In genomic region chr3:189286188-189286587, GRCh38 we compare ENCODE assay signal across 22 cellular contexts.
DNase-seq lines count a peak whose midpoint lies in the region; ATAC-seq and TF ChIP-seq lines count a peak whose summit lies in the region.
"Had no signal": no experiment of that assay in that cellular context is flagged by ENCODE, and none has a peak within 500 bp of the region (broad histone marks: within the 10 kb centered on the region; RNA-seq: fewer than 3 reads in every experiment).

No MANE protein-coding gene starts in this region.

- no peaks in the 10 kb centered on the region for H3F3A ChIP-seq in GM23338 (replicated peaks; ENCODE audit: low read depth)

- no peaks in the 10 kb centered on the region for H4K20me1 ChIP-seq in GM23338 (replicated peaks; ENCODE audit: insufficient read depth)

- no peaks in the 10 kb centered on the region for H3K36me3 Mint-ChIP-seq in activated naive CD8-positive, alpha-beta T cell treated with anti-CD3 and anti-CD28 coated beads, Interleukin-2, amount 10 ng/mL, durations not matched to agents 7 days and 5 days
- H3K36me3 Mint-ChIP-seq in activated naive CD8-positive, alpha-beta T cell treated with anti-CD3 and anti-CD28 coated beads for 36 hours, result peaks cover 3% of the 10 kb centered on the region
- no peaks in the 10 kb centered on the region for H3K36me3 Mint-ChIP-seq in GM23338 (ENCODE audit: low read depth)

- no peaks in the 10 kb centered on the region for H3K9me2 ChIP-seq in GM23338 (ENCODE audit: insufficient read depth)

- H3K4me3 ChIP-seq in SK-N-MC, result no peak overlapping the region
- no peak overlapping the region for H3K4me3 ChIP-seq in GM23338
- H3K4me3 ChIP-seq: ascending aorta, psoas muscle, smooth muscle cell had no signal

- no peak overlapping the region for H3K9ac ChIP-seq in SK-N-MC (ENCODE audit: insufficient read length)

- no peak overlapping the region for H3K4me3 Mint-ChIP-seq in activated naive CD8-positive, alpha-beta T cell treated with anti-CD3 and anti-CD28 coated beads, Interleukin-2, amount 10 ng/mL, durations not matched to agents 7 days and 5 days
- no peak overlapping the region for H3K4me3 Mint-ChIP-seq in activated naive CD8-positive, alpha-beta T cell treated with anti-CD3 and anti-CD28 coated beads for 36 hours
- H3K4me3 Mint-ChIP-seq in GM23338, result no peak overlapping the region
- H3K4me3 Mint-ChIP-seq: nephron had no signal

- no peak overlapping the region for H3K4me2 ChIP-seq in GM23338
- H3K4me2 ChIP-seq: smooth muscle cell had no signal

- no peak for TF ChIP-seq CTCF in GM23338 (conservative IDR thresholded peaks at IDR 0.05; ENCODE audit: low read depth in 2 of 2)

- H2AFZ ChIP-seq in GM23338, result no peak overlapping the region

- no peaks in the 10 kb centered on the region for H3K9me3 ChIP-seq in SK-N-MC (ENCODE audit: low read depth, low read length)
- H3K9me3 ChIP-seq: ascending aorta, psoas muscle had no signal

- no peaks in the 10 kb centered on the region for H3K36me3 ChIP-seq in SK-N-MC (ENCODE audit: insufficient read depth, low read length)
- no peaks in the 10 kb centered on the region for H3K36me3 ChIP-seq in GM23338 (ENCODE audit: insufficient read depth)
- H3K36me3 ChIP-seq: ascending aorta had no signal

- no peaks in the 10 kb centered on the region for H3K79me2 ChIP-seq in GM23338 (replicated peaks; ENCODE audit: insufficient read depth)

- no peaks in the 10 kb centered on the region for H3K27me3 ChIP-seq in GM23338 (ENCODE audit: insufficient read depth)
- H3K27me3 ChIP-seq: ascending aorta had no signal

- peaks cover 14% of the 10 kb centered on the region for H3K4me1 Mint-ChIP-seq in activated naive CD8-positive, alpha-beta T cell treated with anti-CD3 and anti-CD28 coated beads, Interleukin-2, amount 10 ng/mL, durations not matched to agents 7 days and 5 days
- H3K4me1 Mint-ChIP-seq in activated naive CD8-positive, alpha-beta T cell treated with anti-CD3 and anti-CD28 coated beads for 36 hours, result peaks cover 30% of the 10 kb centered on the region
- peaks cover 10% of the 10 kb centered on the region for H3K4me1 Mint-ChIP-seq in GM23338

- H3K27ac Mint-ChIP-seq in activated naive CD8-positive, alpha-beta T cell treated with anti-CD3 and anti-CD28 coated beads, Interleukin-2, amount 10 ng/mL, durations not matched to agents 7 days and 5 days, result no peak overlapping the region
- no peak overlapping the region for H3K27ac Mint-ChIP-seq in activated naive CD8-positive, alpha-beta T cell treated with anti-CD3 and anti-CD28 coated beads for 36 hours
- no peak overlapping the region for H3K27ac Mint-ChIP-seq in GM23338
- H3K27ac Mint-ChIP-seq: nephron had no signal

- peaks cover 8% of the 10 kb centered on the region; the same call in 1 of the 2 replicates for H3K4me1 ChIP-seq in GM23338 (ENCODE audit: insufficient read depth)
- H3K4me1 ChIP-seq: ascending aorta, psoas muscle had no signal

- ATAC-seq in activated naive CD8-positive, alpha-beta T cell treated with anti-CD3 and anti-CD28 coated beads, Interleukin-2, amount 10 ng/mL, durations not matched to agents 7 days and 5 days (ENCODE audit: low read depth), result peak; percentile 60
- peak; percentile 38 for ATAC-seq in GM21576 (IDR thresholded peaks at IDR 0.05; ENCODE audit: unreplicated experiment)
- ATAC-seq in esophagus mucosa, result no peak
- no peak for ATAC-seq in HG02798 (IDR thresholded peaks at IDR 0.05; ENCODE audit: poor library complexity, unreplicated experiment)
- no peak for ATAC-seq in GM23338
- ATAC-seq: Panc1, psoas muscle had no signal

- peak overlapping the region; percentile 65 for H3K27ac ChIP-seq in SK-N-MC
- H3K27ac ChIP-seq in GM23338 (ENCODE audit: low read depth), result no peak overlapping the region
- H3K27ac ChIP-seq: ascending aorta, HL-60, psoas muscle had no signal

- POLR2A ChIA-PET in activated naive CD8-positive, alpha-beta T cell treated with anti-CD3 and anti-CD28 coated beads, Interleukin-2, amount 10 ng/mL, durations not matched to agents 7 days and 5 days (lab: Charles Lee), result interaction anchor here (0.7 to 1.5 kb wide), 2 partner anchors 9 to 38 kb away, joined by 3 to 4 read pairs; no protein-coding TSS in a partner anchor

- H3K9me3 Mint-ChIP-seq in activated naive CD8-positive, alpha-beta T cell treated with anti-CD3 and anti-CD28 coated beads, Interleukin-2, amount 10 ng/mL, durations not matched to agents 7 days and 5 days, result peaks cover 3% of the 10 kb centered on the region
- H3K9me3 Mint-ChIP-seq in activated naive CD8-positive, alpha-beta T cell treated with anti-CD3 and anti-CD28 coated beads for 36 hours, result peaks cover 3% of the 10 kb centered on the region
- H3K9me3 Mint-ChIP-seq in GM23338, result no peaks in the 10 kb centered on the region; the same call in 1 of the 3 replicates
- H3K9me3 Mint-ChIP-seq: nephron had no signal

- no peaks in the 10 kb centered on the region for H3K27me3 Mint-ChIP-seq in activated naive CD8-positive, alpha-beta T cell treated with anti-CD3 and anti-CD28 coated beads, Interleukin-2, amount 10 ng/mL, durations not matched to agents 7 days and 5 days
- no peaks in the 10 kb centered on the region for H3K27me3 Mint-ChIP-seq in activated naive CD8-positive, alpha-beta T cell treated with anti-CD3 and anti-CD28 coated beads for 36 hours
- no peaks in the 10 kb centered on the region for H3K27me3 Mint-ChIP-seq in GM23338 (ENCODE audit: insufficient read depth, low read depth, poor library complexity)

- DNase-seq in activated naive CD8-positive, alpha-beta T cell treated with anti-CD3 and anti-CD28 coated beads, Interleukin-2, amount 10 ng/mL, durations not matched to agents 7 days and 5 days, result no peak
- DNase-seq in activated naive CD8-positive, alpha-beta T cell treated with anti-CD3 and anti-CD28 coated beads for 36 hours, result no peak
- DNase-seq in SK-N-MC (ENCODE audit: low read depth, low spot score), result no peak
- no peak for DNase-seq in NCI-H1048 (lab: John Stamatoyannopoulos, UW)
- no peak for DNase-seq in GM23338 (ENCODE audit: low spot score)
- DNase-seq: activated CD4-positive, alpha-beta T cell treated with anti-CD3 and anti-CD28 coated beads, Interleukin-2, amount 50 U/mL, for 48 hours; GF-D8; hippocampal formation; mesenchymal stem cell; NCI-H1092 treated with DMSO at 0.1 percent for 48 hours; NCI-H69; psoas muscle; stimulated activated CD4-positive, alpha-beta T cell treated with anti-CD3 and anti-CD28 coated beads, Interleukin-4, amount 100 ng/mL, for 4 hours; stimulated activated CD8-positive, alpha-beta memory T cell treated with anti-CD3 and anti-CD28 coated beads, Interleukin-4, amount 100 ng/mL, for 48 hours had no signal

TF ChIP-seq in GM23338, 12 proteins besides CTCF, POLR2A, EP300 and RAD21 (continues in another document):
- TF ChIP-seq EZH2 (IDR thresholded peaks at IDR 0.05; ENCODE audit: low read depth, unreplicated experiment), result no peak
- TF ChIP-seq ZNF331 (CRISPR knock-in tag; IDR thresholded peaks at IDR 0.05; ENCODE audit: low read depth), result no peak
- TF ChIP-seq POLR2AphosphoS5 (IDR thresholded peaks at IDR 0.05; ENCODE audit: low read depth), result no peak
- TF ChIP-seq ZNF114 (CRISPR knock-in tag; IDR thresholded peaks at IDR 0.05), result no peak
- TF ChIP-seq ETS1 (IDR thresholded peaks at IDR 0.05), result no peak
- no peak for TF ChIP-seq JUNB (IDR thresholded peaks at IDR 0.05; ENCODE audit: unreplicated experiment)

Comparison
In these comparisons a context has a peak if more than half of its experiments do, and no peak if none do; other contexts are left out.
1. ATAC-seq: peak in activated naive CD8-positive, alpha-beta T cell treated with anti-CD3 and anti-CD28 coated beads, Interleukin-2, amount 10 ng/mL, durations not matched to agents 7 days and 5 days (single experiment) and GM21576 (single experiment); none in esophagus mucosa (single experiment), HG02798 (single experiment) and GM23338 (single experiment).